In genomic region chr17:72717676-72718075, GRCh38 we compare ENCODE assay signal across 22 cellular contexts.
A peak's percentile ranks its signal among the peaks of the same experiment; 100 is the strongest.
DNase-seq lines count a peak whose midpoint lies in the region; ATAC-seq and TF ChIP-seq lines count a peak whose summit lies in the region.
"Had no signal": no experiment of that assay in that cellular context is flagged by ENCODE, and none has a peak within 500 bp of the region (broad histone marks: within the 10 kb centered on the region; RNA-seq: fewer than 3 reads in every experiment).

No MANE protein-coding gene starts in this region.

- H2AFZ ChIP-seq in HCT116 (ENCODE audit: low read depth, low read length, poor library complexity, severe bottlenecking): no peak overlapping the region
- H2AFZ ChIP-seq in PC-3 (ENCODE audit: low read length): no peak overlapping the region
- H2AFZ ChIP-seq in smooth muscle cell (ENCODE audit: low read depth): no peak overlapping the region

- no peaks in the 10 kb centered on the region; the same call in 1 of the 2 replicates for H3K79me2 ChIP-seq in HCT116 (ENCODE audit: insufficient read depth, low read length)
- peaks cover 4% of the 10 kb centered on the region; the same call in 1 of the 2 replicates for H3K79me2 ChIP-seq in PC-3 (ENCODE audit: low read length)
- H3K79me2 ChIP-seq in smooth muscle cell (ENCODE audit: low read depth): no peaks in the 10 kb centered on the region

- POLR2A ChIA-PET in HCT116 (lab: Charles Lee) (interaction anchor here (1.2 to 2.7 kb wide), 8 partner anchors 34 to 161 kb away, joined by 4 to 29 read pairs (median 12); no protein-coding TSS in a partner anchor), PC-3 (lab: Charles Lee; ENCODE audit: unreplicated experiment) (interaction anchor here (0.6 to 0.9 kb wide), 2 partner anchors 126 to 474 kb away, joined by 4 to 8 read pairs; no protein-coding TSS in a partner anchor)

- peaks cover 46 to 64% of the 10 kb centered on the region in 2 experiments for H3K4me1 ChIP-seq in HCT116 (ENCODE audit: control insufficient read depth in 1 of 2, insufficient read depth in 2 of 2, low read length in 2 of 2)
- peaks cover 36% of the 10 kb centered on the region for H3K4me1 ChIP-seq in PC-3 (ENCODE audit: insufficient read depth, low read length)
- H3K4me1 ChIP-seq in smooth muscle cell (ENCODE audit: low read depth): peaks cover 7% of the 10 kb centered on the region
- H3K4me1 ChIP-seq: Peyer's patch, tibial artery had no signal

- H3K4me3 ChIP-seq in HCT116 (replicated peaks in 1 of 2; ENCODE audit: low read depth in 1 of 2, low read length in 2 of 2): peak overlapping the region in 1 of 2 experiments; percentile 21; a peak in 2 of 4 replicates
- no peak overlapping the region for H3K4me3 ChIP-seq in PC-3 (ENCODE audit: low read length)
- no peak overlapping the region for H3K4me3 ChIP-seq in smooth muscle cell
- H3K4me3 ChIP-seq: coronary artery, Peyer's patch, SJCRH30, stomach, tibial artery had no signal

- H3K9me3 ChIP-seq in HCT116 (ENCODE audit: control insufficient read depth in 1 of 2, insufficient read depth in 1 of 2, low read depth in 1 of 2, low read length in 2 of 2) (no peaks in the 10 kb centered on the region), PC-3 (ENCODE audit: low read length) (no peaks in the 10 kb centered on the region), smooth muscle cell (replicated peaks; ENCODE audit: low read depth) (no peaks in the 10 kb centered on the region)
- H3K9me3 ChIP-seq: Peyer's patch, SJCRH30, stomach, tibial artery had no signal

- intact Hi-C loops in HCT116 (cut with micrococcal nuclease) (loop anchor here (2.0 kb wide), 1 partner anchor 35 kb away; no protein-coding TSS in a partner anchor), PC-3 (cut with micrococcal nuclease) (loop anchor here (2.0 to 10.0 kb wide), 2 partner anchors 157 to 293 kb away; no protein-coding TSS in a partner anchor)

- H3K9me2 ChIP-seq in HCT116 (ENCODE audit: insufficient read depth) (no peaks in the 10 kb centered on the region), PC-3 (replicated peaks; ENCODE audit: low read length) (no peaks in the 10 kb centered on the region)

- H3K9ac ChIP-seq in HCT116 (ENCODE audit: low read length): peak overlapping the region; percentile 54
- peak overlapping the region; percentile 89 for H3K9ac ChIP-seq in PC-3 (ENCODE audit: low read length)
- H3K9ac ChIP-seq in smooth muscle cell (ENCODE audit: low read depth): peak overlapping the region; percentile 62

- H3K4me2 ChIP-seq in HCT116 (ENCODE audit: low read length) (peak overlapping the region; percentile 68), PC-3 (ENCODE audit: low read length) (peak overlapping the region; percentile 45), smooth muscle cell (no peak overlapping the region)

- DNase-seq in HCT116 (ENCODE audit: low read depth, low spot score) (peak; percentile 76), PC-3 (peak; percentile 74), smooth muscle cell (lab: John Stamatoyannopoulos, UW; ENCODE audit: unreplicated experiment) (no peak), NCI-H2081 treated with DMSO at 0.1 percent for 48 hours (lab: John Stamatoyannopoulos, UW) (no peak), T-helper 2 cell (no peak)
- DNase-seq: activated CD8-positive, alpha-beta T cell treated with anti-CD3 and anti-CD28 coated beads for 36 hours; anterior cingulate cortex; DMS 273 treated with DMSO at 0.1 percent for 48 hours; foreskin fibroblast; GOT3; left colon; NCI-H1092 treated with DMSO at 0.1 percent for 48 hours; NCI-H187 treated with DMSO at 0.1 percent for 48 hours; NCI-H2227 treated with DMSO at 0.1 percent for 48 hours; NCI-H526 treated with DMSO at 0.1 percent for 48 hours; Peyer's patch; stomach; tibial artery had no signal

- peak; percentile 63 for ATAC-seq in HCT116
- peak; percentile 47 for ATAC-seq in PC-3
- ATAC-seq in esophagus mucosa: peak; percentile 35
- no peak for ATAC-seq in GM18519 (IDR thresholded peaks at IDR 0.05; ENCODE audit: low FRiP score, unreplicated experiment)
- ATAC-seq: activated CD8-positive, alpha-beta T cell treated with anti-CD3 and anti-CD28 coated beads for 36 hours; left colon had no signal

- H3F3A ChIP-seq in PC-3 (ENCODE audit: low read length, unreplicated experiment) (no peaks in the 10 kb centered on the region), smooth muscle cell (ENCODE audit: low read depth) (no peaks in the 10 kb centered on the region)

- H3K27me3 ChIP-seq in HCT116 (ENCODE audit: insufficient read depth, low read length): no peaks in the 10 kb centered on the region
- H3K27me3 ChIP-seq in PC-3 (ENCODE audit: low read length): no peaks in the 10 kb centered on the region
- no peaks in the 10 kb centered on the region for H3K27me3 ChIP-seq in smooth muscle cell (ENCODE audit: low read depth)
- H3K27me3 ChIP-seq: Peyer's patch, stomach, tibial artery had no signal

- H3K36me3 ChIP-seq in HCT116 (ENCODE audit: control insufficient read depth in 1 of 2, insufficient read depth in 2 of 2, low read length in 2 of 2) (no peaks in the 10 kb centered on the region), PC-3 (ENCODE audit: low read depth, low read length) (no peaks in the 10 kb centered on the region), smooth muscle cell (ENCODE audit: low read depth) (no peaks in the 10 kb centered on the region)
- H3K36me3 ChIP-seq: Peyer's patch, SJCRH30, tibial artery had no signal

- RAD21 ChIA-PET in HCT116 (lab: Charles Lee; ENCODE audit: low non-redundant PET in 1 of 2, low total read pairs in 2 of 2, uncharacterized antibody in 2 of 2, unreplicated experiment in 2 of 2): interaction anchor here (0.7 to 2.7 kb wide), 7 partner anchors 34 to 161 kb away, joined by 3 to 10 read pairs (median 5); no protein-coding TSS in a partner anchor

- H3K27ac ChIP-seq in HCT116 (ENCODE audit: low read depth, low read length): peak overlapping the region; percentile 49
- peak overlapping the region; percentile 95 for H3K27ac ChIP-seq in PC-3 (ENCODE audit: low read length)
- peak overlapping the region; percentile 94 for H3K27ac ChIP-seq in smooth muscle cell (ENCODE audit: low read depth)
- H3K27ac ChIP-seq: coronary artery, Peyer's patch, SJCRH30, stomach, tibial artery had no signal

- no peak for TF ChIP-seq POLR2A in HCT116 (IDR thresholded peaks at IDR 0.05; ENCODE audit: borderline replicate concordance, extremely low read depth, insufficient read depth, insufficient read length)

- WGBS in smooth muscle cell (ENCODE audit: low lambda C conversion rate): 80% methylated on average over 8 of the region's 8 CpGs

- TF ChIP-seq CTCF in HCT116 (IDR thresholded peaks at IDR 0.05 in 2 of 3, conservative IDR thresholded peaks at IDR 0.05 in 1 of 3; ENCODE audit: borderline replicate concordance in 1 of 3, insufficient read depth in 1 of 3, low read depth in 2 of 3, low read length in 2 of 3) (no peak), PC-3 (conservative IDR thresholded peaks at IDR 0.05; ENCODE audit: low read depth, low read length) (no peak), smooth muscle cell (IDR thresholded peaks at IDR 0.05; ENCODE audit: borderline replicate concordance, insufficient read depth, poor library complexity, severe bottlenecking) (no peak)

- BruUV-seq in HCT116 (replicated peaks; lab: Mats Ljungman, UMichigan) (no TSS peak), PC-3 (replicated peaks; lab: Mats Ljungman, UMichigan) (no TSS peak)

- 0 out of 2 replicates have a peak, but pooled peaks have one; percentile 11 for TF ChIP-seq RAD21 in HCT116 (IDR thresholded peaks at IDR 0.05; ENCODE audit: low read depth)

- CTCF ChIA-PET in HCT116 (lab: Charles Lee): interaction anchor here (1.3 to 17.1 kb wide), 5 partner anchors 9 to 158 kb away, joined by 3 to 448 read pairs (median 3); no protein-coding TSS in a partner anchor
- CTCF ChIA-PET in PC-3 (lab: Charles Lee): no interaction called here

- H4K20me1 ChIP-seq in HCT116 (ENCODE audit: insufficient read depth) (no peaks in the 10 kb centered on the region), PC-3 (ENCODE audit: low read length) (no peaks in the 10 kb centered on the region), smooth muscle cell (ENCODE audit: low read depth) (no peaks in the 10 kb centered on the region)

TF ChIP-seq in HCT116, 20 proteins besides CTCF, POLR2A, EP300 and RAD21:
- TF ChIP-seq JUND (IDR thresholded peaks at IDR 0.05): peak; percentile 79; the same call in 1 of the 2 replicates
- TF ChIP-seq CBX3 (IDR thresholded peaks at IDR 0.05; ENCODE audit: low read depth): peak; percentile 55; the same call in 1 of the 2 replicates
- no peak for TF ChIP-seq ELF1 (IDR thresholded peaks at IDR 0.05; ENCODE audit: borderline replicate concordance, low read depth)
- peak; percentile 78 for TF ChIP-seq SP1 (IDR thresholded peaks at IDR 0.05; ENCODE audit: low read depth)
- peak; percentile 73; the same call in 1 of the 2 replicates for TF ChIP-seq FOSL1 (IDR thresholded peaks at IDR 0.05; ENCODE audit: low read depth)
- TF ChIP-seq MAX (IDR thresholded peaks at IDR 0.05): peak; percentile 70; the same call in 1 of the 2 replicates
- no peak for TF ChIP-seq ZFX (IDR thresholded peaks at IDR 0.05)
- TF ChIP-seq ZBTB33 (IDR thresholded peaks at IDR 0.05; ENCODE audit: extremely low read depth, insufficient replicate concordance, low read length): no peak
- TF ChIP-seq EGR1 (IDR thresholded peaks at IDR 0.05; ENCODE audit: low read depth): no peak
TF ChIP-seq in HCT116: peak in this region for 5.

Comparison
In these comparisons a context has a peak if more than half of its experiments do, and no peak if none do; other contexts are left out.
1. DNase-seq: peak in HCT116 (single experiment) and PC-3 (single experiment); none in smooth muscle cell (single experiment), NCI-H2081 treated with DMSO at 0.1 percent for 48 hours (single experiment) and T-helper 2 cell (0 of 5).
2. Peak in every context shown above with its lines, with median percentiles within 50 percentile points of each other: H3K27ac ChIP-seq and H3K9ac ChIP-seq.